28 cellular contexts compared by ENCODE assay signal in the genomic region with DNA sequence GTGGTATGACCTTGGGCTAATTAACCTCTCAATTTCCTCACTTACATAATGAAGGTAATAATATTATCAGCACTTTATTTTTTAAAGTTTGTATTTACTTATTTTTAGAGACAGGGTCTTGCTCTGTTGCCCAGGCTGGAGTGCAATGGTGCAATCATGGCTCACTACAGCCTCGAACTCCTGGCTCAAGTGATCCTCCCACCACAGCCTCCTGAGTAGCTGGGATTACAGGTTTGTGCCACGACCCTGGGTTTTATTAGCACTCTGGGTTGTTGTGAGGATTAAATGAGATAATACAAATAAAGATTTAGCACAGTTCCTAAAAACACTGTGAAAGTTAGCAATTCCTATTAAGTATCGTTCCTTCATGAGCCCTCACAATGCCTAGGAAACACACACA.
"Had no signal": no experiment of that assay in that cellular context is flagged by ENCODE, and none has a peak within 500 bp of the region (broad histone marks: within the 10 kb centered on the region; RNA-seq: fewer than 3 reads in every experiment).

No MANE protein-coding gene starts in this region.

- H3K4me1 ChIP-seq: colonic mucosa, esophagus muscularis mucosa, esophagus squamous epithelium, foreskin keratinocyte, gastrocnemius medialis, gastroesophageal sphincter had no signal

- H3K4me3 ChIP-seq: colonic mucosa, coronary artery, dorsolateral prefrontal cortex, esophagus muscularis mucosa, esophagus squamous epithelium, gastrocnemius medialis, gastroesophageal sphincter, heart left ventricle, heart right ventricle had no signal

- DNase-seq: colonic mucosa; cortex of kidney; dermis blood vessel endothelial cell; dorsolateral prefrontal cortex; effector CD4-positive, alpha-beta T cell; effector CD8-positive, alpha-beta T cell; effector memory CD4-positive, alpha-beta T cell; effector memory CD8-positive, alpha-beta T cell; endodermal cell; erythroblast; esophagus squamous epithelium; foreskin fibroblast; foreskin keratinocyte; foreskin melanocyte; gastrocnemius medialis; glutamatergic neuron; head of caudate nucleus; heart left ventricle; heart right ventricle had no signal

- H3K9me3 ChIP-seq: colonic mucosa, esophagus muscularis mucosa, esophagus squamous epithelium, gastrocnemius medialis, gastroesophageal sphincter, heart left ventricle, heart right ventricle had no signal

- H3K27ac ChIP-seq: colonic mucosa, coronary artery, dorsolateral prefrontal cortex, epithelial cell of prostate, esophagus muscularis mucosa, esophagus squamous epithelium, foreskin keratinocyte, gastrocnemius medialis, gastroesophageal sphincter, heart left ventricle, heart right ventricle had no signal

- H3K27me3 ChIP-seq: colonic mucosa, foreskin keratinocyte, gastrocnemius medialis had no signal

- FAIRE-seq: colon, endometrium, endothelial cell of umbilical vein, frontal cortex had no signal

- ATAC-seq: effector memory CD8-positive, alpha-beta T cell; esophagus mucosa; foreskin keratinocyte; gastrocnemius medialis; gastroesophageal sphincter; heart left ventricle; heart right ventricle had no signal

- H3K36me3 ChIP-seq: colonic mucosa, esophagus muscularis mucosa, esophagus squamous epithelium, gastrocnemius medialis, gastroesophageal sphincter, heart left ventricle, heart right ventricle had no signal
